ENCODE assay signal across 12 cellular contexts in the genomic region with DNA sequence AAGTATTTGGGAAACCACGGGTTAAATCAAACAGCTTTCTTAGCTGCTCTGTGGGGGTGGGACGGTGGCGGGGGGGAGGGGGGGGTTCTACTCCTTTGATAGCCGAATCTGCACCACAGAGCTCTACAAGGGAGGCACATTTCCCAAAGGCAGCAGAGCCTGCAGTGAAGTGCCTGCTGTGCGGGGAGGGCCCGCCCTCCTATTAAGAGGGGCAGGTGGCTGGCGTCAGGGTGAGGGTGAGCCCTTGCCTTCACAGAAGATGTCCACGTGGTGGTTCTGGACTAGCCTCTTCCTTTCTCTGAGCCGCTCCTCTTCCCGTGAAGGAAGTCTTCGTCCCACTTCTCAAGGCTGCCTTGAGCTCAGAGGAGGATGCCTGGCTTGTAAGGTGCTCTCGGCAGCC.
DNase-seq lines count a peak whose midpoint lies in the region; ATAC-seq and TF ChIP-seq lines count a peak whose summit lies in the region.
"Had no signal": no experiment of that assay in that cellular context is flagged by ENCODE, and none has a peak within 500 bp of the region (broad histone marks: within the 10 kb centered on the region; RNA-seq: fewer than 3 reads in every experiment).

No MANE protein-coding gene starts in this region.

- H3K4me3 ChIP-seq in Peyer's patch = no peak overlapping the region
- no peak overlapping the region for H3K4me3 ChIP-seq in trophoblast cell (ENCODE audit: low read depth, low read length)
- H3K4me3 ChIP-seq: prostate gland had no signal

- CTCF ChIA-PET in activated CD4-positive, alpha-beta T cell treated with anti-CD3 and anti-CD28 coated beads, Interleukin-2, amount 10 ng/mL, durations not matched to agents 7 days and 5 days (lab: Charles Lee) = no interaction called here
- CTCF ChIA-PET in T-cell (lab: Charles Lee) = no interaction called here

- WGBS in trophoblast cell (ENCODE audit: extremely low coverage, insufficient coverage, insufficient read length) = no CpG with 5 or more reads among the region's 12 CpGs

- H3K27ac ChIP-seq in Peyer's patch (peak overlapping the region; percentile 13 to 72 (median 43)), trophoblast cell (ENCODE audit: low read depth, low read length) (no peak overlapping the region)

- TF ChIP-seq POLR2A in Peyer's patch (IDR thresholded peaks at IDR 0.05) = no peak

- H3K36me3 ChIP-seq in Peyer's patch (no peaks in the 10 kb centered on the region), trophoblast cell (ENCODE audit: control insufficient read depth in 1 of 2, insufficient read depth in 2 of 2, low read length in 2 of 2) (no peaks in the 10 kb centered on the region)
- H3K36me3 ChIP-seq: prostate gland, thoracic aorta had no signal

- H3K14ac ChIP-seq in trophoblast cell (ENCODE audit: low read length) = no peak overlapping the region

- peak; percentile 76 for ATAC-seq in left ventricle myocardium superior
- no peak for ATAC-seq in GM19395 (IDR thresholded peaks at IDR 0.05; ENCODE audit: unreplicated experiment)
- no peak for ATAC-seq in T-cell (replicated peaks in 1 of 4)

- H3K27me3 ChIP-seq in Peyer's patch (no peaks in the 10 kb centered on the region), trophoblast cell (ENCODE audit: insufficient read depth, low read length) (no peaks in the 10 kb centered on the region)

- H3K23ac ChIP-seq in trophoblast cell (ENCODE audit: low read length) = no peak overlapping the region

- no peak overlapping the region for H3K4ac ChIP-seq in trophoblast cell (ENCODE audit: low read depth, low read length)

- no peak overlapping the region for H2BK120ac ChIP-seq in trophoblast cell (ENCODE audit: insufficient read depth, low read length, poor library complexity)

- H3K4me1 Mint-ChIP-seq in activated CD4-positive, alpha-beta T cell treated with anti-CD3 and anti-CD28 coated beads, Interleukin-2, amount 10 ng/mL, durations not matched to agents 7 days and 5 days = no peaks in the 10 kb centered on the region
- no peaks in the 10 kb centered on the region for H3K4me1 Mint-ChIP-seq in T-cell
- no peaks in the 10 kb centered on the region for H3K4me1 Mint-ChIP-seq in activated T-helper 2 cell treated with anti-CD3 and anti-CD28 coated beads, Interferon-gamma antibody, Interleukin-2, Interleukin-4, amounts not matched to agents 10 μg/mL and 5 μg/mL and 100 μg/mL, durations not matched to agents 14 hours and 24 hours and 36 hours (ENCODE audit: low read depth)

- no peak overlapping the region for H4K12ac ChIP-seq in trophoblast cell (ENCODE audit: low read depth, low read length)

- H3K4me1 ChIP-seq in Peyer's patch (no peaks in the 10 kb centered on the region), trophoblast cell (ENCODE audit: control insufficient read depth in 1 of 2, insufficient read depth in 2 of 2, low read length in 2 of 2) (peaks cover 0 to 9% of the 10 kb centered on the region in 2 experiments)
- H3K4me1 ChIP-seq: prostate gland had no signal

- peak overlapping the region; percentile 43 for H2AFZ ChIP-seq in trophoblast cell (ENCODE audit: insufficient read depth, low read length, poor library complexity)

- H2BK5ac ChIP-seq in trophoblast cell (ENCODE audit: low read depth, low read length, poor library complexity) = no peak overlapping the region

- H3K9ac ChIP-seq in trophoblast cell (ENCODE audit: low read length) = no peak overlapping the region

- no peak overlapping the region for H2AK5ac ChIP-seq in trophoblast cell (ENCODE audit: low read length)

- peaks cover 0 to 25% (median 4%) of the 10 kb centered on the region in 4 donors for H3K9me3 ChIP-seq in Peyer's patch
- H3K9me3 ChIP-seq in trophoblast cell (ENCODE audit: insufficient read depth, low read depth, low read length) = peaks cover 14% of the 10 kb centered on the region

- H3K79me2 ChIP-seq in trophoblast cell (ENCODE audit: control insufficient read depth, insufficient read depth, low read length, poor library complexity) = no peaks in the 10 kb centered on the region

- DNase-seq in ELF-1 (ENCODE audit: low read depth, low spot score) = peak; percentile 68
- DNase-seq in Peyer's patch = no peak
- peak; percentile 38 for DNase-seq in left ventricle myocardium superior
- no peak for DNase-seq in trophoblast cell
- DNase-seq in activated CD4-positive, alpha-beta T cell treated with anti-CD3 and anti-CD28 coated beads, Interleukin-2, amount 10 ng/mL, durations not matched to agents 7 days and 5 days = no peak
- no peak for DNase-seq in T-cell
- DNase-seq in activated T-helper 2 cell treated with anti-CD3 and anti-CD28 coated beads, Interferon-gamma antibody, Interleukin-2, Interleukin-4, amounts not matched to agents 10 μg/mL and 5 μg/mL and 100 μg/mL, durations not matched to agents 14 hours and 24 hours and 36 hours (ENCODE audit: low spot score) = no peak
- DNase-seq: activated T-cell treated with anti-CD3 and anti-CD28 coated beads, Interleukin-2, amount 50 U/mL, for 1 hour; Karpas-422 had no signal

- POLR2A ChIA-PET in activated CD4-positive, alpha-beta T cell treated with anti-CD3 and anti-CD28 coated beads, Interleukin-2, amount 10 ng/mL, durations not matched to agents 7 days and 5 days (lab: Charles Lee) = no interaction called here
- POLR2A ChIA-PET in T-cell (lab: Charles Lee) = no interaction called here

- no peak overlapping the region for H4K8ac ChIP-seq in trophoblast cell (ENCODE audit: low read depth, low read length)

- intact Hi-C loops in left ventricle myocardium superior (cut with micrococcal nuclease) = no loop called here
- intact Hi-C loops in activated T-helper 2 cell treated with anti-CD3 and anti-CD28 coated beads, Interferon-gamma antibody, Interleukin-2, Interleukin-4, amounts not matched to agents 10 μg/mL and 5 μg/mL and 100 μg/mL, durations not matched to agents 14 hours and 24 hours and 36 hours (cut with micrococcal nuclease) = no loop called here

- H3K36me3 Mint-ChIP-seq in activated CD4-positive, alpha-beta T cell treated with anti-CD3 and anti-CD28 coated beads, Interleukin-2, amount 10 ng/mL, durations not matched to agents 7 days and 5 days (ENCODE audit: low read depth) = no peaks in the 10 kb centered on the region
- peaks cover 8% of the 10 kb centered on the region for H3K36me3 Mint-ChIP-seq in T-cell
- no peaks in the 10 kb centered on the region for H3K36me3 Mint-ChIP-seq in activated T-helper 2 cell treated with anti-CD3 and anti-CD28 coated beads, Interferon-gamma antibody, Interleukin-2, Interleukin-4, amounts not matched to agents 10 μg/mL and 5 μg/mL and 100 μg/mL, durations not matched to agents 14 hours and 24 hours and 36 hours (ENCODE audit: low read depth)

- H3K4me3 Mint-ChIP-seq in activated CD4-positive, alpha-beta T cell treated with anti-CD3 and anti-CD28 coated beads, Interleukin-2, amount 10 ng/mL, durations not matched to agents 7 days and 5 days = no peak overlapping the region
- H3K4me3 Mint-ChIP-seq in T-cell = no peak overlapping the region
- no peak overlapping the region for H3K4me3 Mint-ChIP-seq in activated T-helper 2 cell treated with anti-CD3 and anti-CD28 coated beads, Interferon-gamma antibody, Interleukin-2, Interleukin-4, amounts not matched to agents 10 μg/mL and 5 μg/mL and 100 μg/mL, durations not matched to agents 14 hours and 24 hours and 36 hours (ENCODE audit: low read depth)

- H2BK12ac ChIP-seq in trophoblast cell (ENCODE audit: low read length) = no peak overlapping the region

- no peaks in the 10 kb centered on the region for H3K27me3 Mint-ChIP-seq in activated CD4-positive, alpha-beta T cell treated with anti-CD3 and anti-CD28 coated beads, Interleukin-2, amount 10 ng/mL, durations not matched to agents 7 days and 5 days
- no peaks in the 10 kb centered on the region for H3K27me3 Mint-ChIP-seq in T-cell
- no peaks in the 10 kb centered on the region for H3K27me3 Mint-ChIP-seq in activated T-helper 2 cell treated with anti-CD3 and anti-CD28 coated beads, Interferon-gamma antibody, Interleukin-2, Interleukin-4, amounts not matched to agents 10 μg/mL and 5 μg/mL and 100 μg/mL, durations not matched to agents 14 hours and 24 hours and 36 hours (ENCODE audit: low read depth)

- H3K79me1 ChIP-seq in trophoblast cell (ENCODE audit: low read length) = no peaks in the 10 kb centered on the region

- H3K4me2 ChIP-seq in trophoblast cell (ENCODE audit: low read length) = no peak overlapping the region

- H3K9me3 Mint-ChIP-seq in activated CD4-positive, alpha-beta T cell treated with anti-CD3 and anti-CD28 coated beads, Interleukin-2, amount 10 ng/mL, durations not matched to agents 7 days and 5 days = peaks cover 29% of the 10 kb centered on the region
- H3K9me3 Mint-ChIP-seq in T-cell = peaks cover 18 to 35% (median 26%) of the 10 kb centered on the region in 3 donors
- H3K9me3 Mint-ChIP-seq in activated T-helper 2 cell treated with anti-CD3 and anti-CD28 coated beads, Interferon-gamma antibody, Interleukin-2, Interleukin-4, amounts not matched to agents 10 μg/mL and 5 μg/mL and 100 μg/mL, durations not matched to agents 14 hours and 24 hours and 36 hours = peaks cover 31% of the 10 kb centered on the region

- H4K91ac ChIP-seq in trophoblast cell (ENCODE audit: low read depth, low read length) = no peak overlapping the region

- TF ChIP-seq CTCF in Peyer's patch (IDR thresholded peaks at IDR 0.05) = no peak

- H3K18ac ChIP-seq in trophoblast cell (ENCODE audit: low read length) = no peak overlapping the region

- no peak overlapping the region for H3K27ac Mint-ChIP-seq in activated CD4-positive, alpha-beta T cell treated with anti-CD3 and anti-CD28 coated beads, Interleukin-2, amount 10 ng/mL, durations not matched to agents 7 days and 5 days
- H3K27ac Mint-ChIP-seq in T-cell = no peak overlapping the region
- no peak overlapping the region for H3K27ac Mint-ChIP-seq in activated T-helper 2 cell treated with anti-CD3 and anti-CD28 coated beads, Interferon-gamma antibody, Interleukin-2, Interleukin-4, amounts not matched to agents 10 μg/mL and 5 μg/mL and 100 μg/mL, durations not matched to agents 14 hours and 24 hours and 36 hours

Comparison
In these comparisons a context has a peak if more than half of its experiments do, and no peak if none do; other contexts are left out.
1. DNase-seq: peak in ELF-1 (single experiment) and left ventricle myocardium superior (single experiment); none in Peyer's patch (0 of 3), trophoblast cell (0 of 2), activated CD4-positive, alpha-beta T cell treated with anti-CD3 and anti-CD28 coated beads, Interleukin-2, amount 10 ng/mL, durations not matched to agents 7 days and 5 days (single experiment), T-cell (0 of 34) and activated T-helper 2 cell treated with anti-CD3 and anti-CD28 coated beads, Interferon-gamma antibody, Interleukin-2, Interleukin-4, amounts not matched to agents 10 μg/mL and 5 μg/mL and 100 μg/mL, durations not matched to agents 14 hours and 24 hours and 36 hours (single experiment).